ENCODE assay signal across 23 cellular contexts in genomic region chr1:200224315-200224714, GRCh38.
DNase-seq lines count a peak whose midpoint lies in the region; ATAC-seq and TF ChIP-seq lines count a peak whose summit lies in the region.
"Had no signal": no experiment of that assay in that cellular context is flagged by ENCODE, and none has a peak within 500 bp of the region (broad histone marks: within the 10 kb centered on the region; RNA-seq: fewer than 3 reads in every experiment).

No MANE protein-coding gene starts in this region.

- H3K4me1 Mint-ChIP-seq in T-cell, result peaks cover 22 to 29% (median 29%) of the 10 kb centered on the region in 3 donors
- H3K4me1 Mint-ChIP-seq in activated T-cell treated with anti-CD3 and anti-CD28 coated beads, Interleukin-2, amount 50 U/mL, for 24 hours (ENCODE audit: low read depth), result peaks cover 19% of the 10 kb centered on the region

- no peaks in the 10 kb centered on the region for H3K79me1 ChIP-seq in mesendoderm (ENCODE audit: low read length)

- no peaks in the 10 kb centered on the region for H3K9me3 Mint-ChIP-seq in T-cell
- no peaks in the 10 kb centered on the region for H3K9me3 Mint-ChIP-seq in activated T-cell treated with anti-CD3 and anti-CD28 coated beads, Interleukin-2, amount 50 U/mL, for 24 hours
- H3K9me3 Mint-ChIP-seq: activated CD4-positive, alpha-beta memory T cell treated with anti-CD3 and anti-CD28 coated beads, Interleukin-2, amount 10 ng/mL, durations not matched to agents 7 days and 5 days; CD4-positive, alpha-beta memory T cell; stimulated activated memory B cell treated with anti-CD40 and anti-IgM and Interleukin-4, amounts not matched to agents 10 μg/mL and 1 μg/mL and 100 μg/mL, for 72 hours had no signal

- no peak for ATAC-seq in T-cell (replicated peaks in 1 of 4)
- ATAC-seq in GM18502 (IDR thresholded peaks at IDR 0.05; ENCODE audit: poor library complexity, unreplicated experiment), result no peak
- ATAC-seq in GM19328 (IDR thresholded peaks at IDR 0.05; ENCODE audit: unreplicated experiment), result no peak
- ATAC-seq: gastrocnemius medialis; stimulated activated memory B cell treated with anti-CD40 and anti-IgM and Interleukin-4, amounts not matched to agents 10 μg/mL and 1 μg/mL and 100 μg/mL, for 72 hours had no signal

- no peak overlapping the region for H2AK5ac ChIP-seq in mesendoderm (ENCODE audit: low read length)

- no peak overlapping the region for H3K18ac ChIP-seq in mesendoderm (ENCODE audit: low read length)

- H3K4me3 Mint-ChIP-seq in T-cell, result no peak overlapping the region
- H3K4me3 Mint-ChIP-seq in activated T-cell treated with anti-CD3 and anti-CD28 coated beads, Interleukin-2, amount 50 U/mL, for 24 hours, result no peak overlapping the region
- H3K4me3 Mint-ChIP-seq: activated CD4-positive, alpha-beta memory T cell treated with anti-CD3 and anti-CD28 coated beads, Interleukin-2, amount 10 ng/mL, durations not matched to agents 7 days and 5 days; stimulated activated memory B cell treated with anti-CD40 and anti-IgM and Interleukin-4, amounts not matched to agents 10 μg/mL and 1 μg/mL and 100 μg/mL, for 72 hours had no signal

- H3K27ac ChIP-seq in mesendoderm (ENCODE audit: low read depth, low read length), result no peak overlapping the region
- H3K27ac ChIP-seq: cardiac muscle cell, gastrocnemius medialis, skin epidermis, vagina, WERI-Rb-1 had no signal

- H3K4me3 ChIP-seq in choroid plexus epithelial cell (ENCODE audit: low read depth, low read length) (no peak overlapping the region), mesendoderm (ENCODE audit: low read length) (no peak overlapping the region)
- H3K4me3 ChIP-seq: cardiac muscle cell, gastrocnemius medialis, skin epidermis, vagina had no signal

- peaks cover 3% of the 10 kb centered on the region for H3K4me1 ChIP-seq in mesendoderm (ENCODE audit: control insufficient read depth, low read depth, low read length)
- H3K4me1 ChIP-seq: gastrocnemius medialis, vagina had no signal

- H2BK120ac ChIP-seq in mesendoderm (ENCODE audit: low read depth, low read length), result no peak overlapping the region

- peaks cover 0 to 8% of the 10 kb centered on the region in 2 donors for H3K27me3 Mint-ChIP-seq in T-cell
- H3K27me3 Mint-ChIP-seq in activated T-cell treated with anti-CD3 and anti-CD28 coated beads, Interleukin-2, amount 50 U/mL, for 24 hours, result peaks cover 24% of the 10 kb centered on the region

- H3K9ac ChIP-seq in mesendoderm (ENCODE audit: low read length), result no peak overlapping the region

- H3K4ac ChIP-seq in mesendoderm (ENCODE audit: low read depth, low read length), result no peak overlapping the region

- H4K5ac ChIP-seq in mesendoderm (ENCODE audit: low read length), result no peak overlapping the region

- no peak overlapping the region for H3K27ac Mint-ChIP-seq in T-cell
- no peak overlapping the region for H3K27ac Mint-ChIP-seq in activated T-cell treated with anti-CD3 and anti-CD28 coated beads, Interleukin-2, amount 50 U/mL, for 24 hours
- H3K27ac Mint-ChIP-seq: activated CD4-positive, alpha-beta memory T cell treated with anti-CD3 and anti-CD28 coated beads, Interleukin-2, amount 10 ng/mL, durations not matched to agents 7 days and 5 days; CD4-positive, alpha-beta memory T cell; stimulated activated memory B cell treated with anti-CD40 and anti-IgM and Interleukin-4, amounts not matched to agents 10 μg/mL and 1 μg/mL and 100 μg/mL, for 72 hours had no signal

- H3K56ac ChIP-seq in mesendoderm (ENCODE audit: low read length), result no peak overlapping the region

- H3K27me3 ChIP-seq in mesendoderm (ENCODE audit: insufficient read depth, low read length, poor library complexity), result no peaks in the 10 kb centered on the region
- H3K27me3 ChIP-seq: gastrocnemius medialis, vagina had no signal

- no peaks in the 10 kb centered on the region for H3K36me3 Mint-ChIP-seq in T-cell
- H3K36me3 Mint-ChIP-seq in activated T-cell treated with anti-CD3 and anti-CD28 coated beads, Interleukin-2, amount 50 U/mL, for 24 hours (ENCODE audit: low read depth), result no peaks in the 10 kb centered on the region
- H3K36me3 Mint-ChIP-seq: CD4-positive, alpha-beta memory T cell had no signal

- no peak for TF ChIP-seq CTCF in choroid plexus epithelial cell (conservative IDR thresholded peaks at IDR 0.05; ENCODE audit: low read depth, low read length)

- no peak overlapping the region for H4K8ac ChIP-seq in mesendoderm (ENCODE audit: low read depth, low read length)

- H2BK5ac ChIP-seq in mesendoderm (ENCODE audit: low read length), result no peak overlapping the region

- no peaks in the 10 kb centered on the region for H3K79me2 ChIP-seq in mesendoderm (ENCODE audit: control insufficient read depth, insufficient read depth, low read length)

- no peak overlapping the region for H3K23ac ChIP-seq in mesendoderm (ENCODE audit: low read length)

- peak; percentile 85 for DNase-seq in COLO829 (ENCODE audit: low spot score)
- peak; percentile 35 for DNase-seq in NCI-H226
- DNase-seq in choroid plexus epithelial cell (ENCODE audit: low read depth), result peak; percentile 25
- DNase-seq in mesendoderm, result peak; percentile 48
- no peak for DNase-seq in T-cell
- DNase-seq in activated T-cell treated with anti-CD3 and anti-CD28 coated beads, Interleukin-2, amount 50 U/mL, for 24 hours, result no peak
- DNase-seq: activated CD4-positive, alpha-beta memory T cell treated with anti-CD3 and anti-CD28 coated beads, Interleukin-2, amount 10 ng/mL, durations not matched to agents 7 days and 5 days; activated effector memory CD4-positive, alpha-beta T cell treated with anti-CD3 and anti-CD28 coated beads, Interleukin-2, amount 50 U/mL, for 16 hours; CD4-positive, alpha-beta memory T cell; dermis blood vessel endothelial cell; DMS153; gastrocnemius medialis; hippocampal formation; NCI-H1436; NCI-H510A treated with DMSO at 0.1 percent for 48 hours; T-helper 2 cell; WERI-Rb-1 had no signal

- CTCF ChIA-PET in T-cell (lab: Charles Lee), result interaction anchor here in 1 of 2 donors (0.6 kb wide), 1 partner anchor 61 kb away, joined by 4 read pairs; no protein-coding TSS in a partner anchor

- H3K36me3 ChIP-seq in mesendoderm (ENCODE audit: control insufficient read depth, insufficient read depth, low read length), result no peaks in the 10 kb centered on the region
- H3K36me3 ChIP-seq: cardiac muscle cell, gastrocnemius medialis, vagina, WERI-Rb-1 had no signal

- WGBS in mesendoderm (ENCODE audit: extremely low coverage, insufficient coverage, low lambda C conversion rate), result no CpG with 5 or more reads among the region's 4 CpGs

- H2BK15ac ChIP-seq in mesendoderm (replicated peaks; ENCODE audit: low read depth), result no peak overlapping the region

- POLR2A ChIA-PET in T-cell (lab: Charles Lee), result no interaction called here

- no peak overlapping the region for H3K4me2 ChIP-seq in mesendoderm (ENCODE audit: low read length)

Comparison
In these comparisons a context has a peak if more than half of its experiments do, and no peak if none do; other contexts are left out.
1. DNase-seq: peak in COLO829 (single experiment), NCI-H226 (single experiment), choroid plexus epithelial cell (single experiment) and mesendoderm (single experiment); none in T-cell (0 of 34) and activated T-cell treated with anti-CD3 and anti-CD28 coated beads, Interleukin-2, amount 50 U/mL, for 24 hours (single experiment).